In the genomic region with DNA sequence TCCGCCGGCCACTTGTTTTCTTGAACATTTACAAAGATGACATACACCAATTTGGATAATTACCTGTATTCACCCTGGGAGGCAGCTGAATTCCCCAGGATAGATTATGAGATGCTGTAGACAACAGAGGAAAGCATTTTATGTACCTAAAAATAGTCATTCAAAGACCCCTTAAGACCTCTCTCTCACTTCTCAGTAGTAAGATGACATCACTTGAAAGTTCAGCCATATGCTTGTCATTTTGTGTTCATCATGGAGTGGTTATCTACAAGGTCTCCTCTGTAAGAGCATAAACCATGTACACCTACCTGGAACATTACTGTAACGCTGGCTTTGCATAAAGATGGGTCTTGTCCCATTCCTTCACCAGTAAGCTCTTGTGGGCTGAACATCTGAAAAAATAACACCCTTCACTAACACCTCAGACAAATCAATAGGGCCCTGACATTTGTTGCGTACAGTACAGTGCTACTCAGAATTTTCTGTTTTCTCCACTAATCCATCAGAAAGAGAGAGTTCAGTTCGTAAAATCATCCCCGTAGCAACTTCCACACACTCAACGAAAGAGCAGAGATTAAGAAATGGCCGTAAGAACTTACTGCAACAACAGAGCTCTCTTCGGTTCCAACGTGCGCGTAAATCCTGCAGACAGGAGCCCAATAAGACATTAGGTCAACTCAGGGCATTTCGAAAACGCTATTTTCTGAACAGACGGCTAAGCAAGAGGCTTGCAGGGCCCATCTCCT, we compare ENCODE assay signal across 8 cellular contexts. TPM values are rescaled to one million over a fixed set of nuclear protein-coding genes. Genes with fewer than 3 reads are reported as not detected.
DNase-seq lines count a peak whose midpoint lies in the region; ATAC-seq and TF ChIP-seq lines count a peak whose summit lies in the region.

No MANE protein-coding gene starts in this region.

- no peaks in the 10 kb centered on the region for H3K9me3 Mint-ChIP-seq in chondrocyte (ENCODE audit: low read depth)
- H3K9me3 Mint-ChIP-seq in naive B cell = no peaks in the 10 kb centered on the region

- H3K27ac Mint-ChIP-seq in chondrocyte (ENCODE audit: unreplicated experiment) = peak overlapping the region; percentile 95
- peak overlapping the region; percentile 91 to 99 (median 97) for H3K27ac Mint-ChIP-seq in naive B cell

- H3K4me1 Mint-ChIP-seq in chondrocyte (ENCODE audit: low read depth) (peaks cover 54% of the 10 kb centered on the region), naive B cell (peaks cover 34 to 59% (median 53%) of the 10 kb centered on the region in 3 donors)

- POLR2A ChIA-PET in BJ (lab: Charles Lee) = interaction anchor here (0.6 to 3.1 kb wide), 6 partner anchors 12 to 1902 kb away, joined by 3 to 22 read pairs (median 6); a partner anchor contains a TSS

- peaks cover 11% of the 10 kb centered on the region for H3K36me3 ChIP-seq in BJ (ENCODE audit: control insufficient read depth, insufficient read depth, low read length)
- peaks cover 70% of the 10 kb centered on the region for H3K36me3 ChIP-seq in MG63

- H3K4me3 ChIP-seq in BJ (ENCODE audit: low read depth, low read length) (peak overlapping the region; percentile 67), MG63 (peak overlapping the region; percentile 93)

- CTCF ChIA-PET in BJ (lab: Yijun Ruan, JAX) = interaction anchor here (0.6 to 5.5 kb wide), 6 partner anchors 9 to 1543 kb away, joined by 3 to 37 read pairs (median 7); a partner anchor contains a TSS

- H3K4me3 Mint-ChIP-seq in chondrocyte (ENCODE audit: unreplicated experiment) (peak overlapping the region; percentile 95), naive B cell (peak overlapping the region; percentile 89 to 100 (median 97))

- TF ChIP-seq CTCF in BJ (IDR thresholded peaks at IDR 0.05; ENCODE audit: insufficient read depth, low read depth, low read length) (no peak), chondrocyte (IDR thresholded peaks at IDR 0.05) (no peak)

- DNase-seq in BJ (ENCODE audit: low read depth) (no peak), MG63 (no peak), chondrocyte (ENCODE audit: low spot score) (no peak), naive B cell (no peak), GM19240 (ENCODE audit: insufficient read length, low spot score) (no peak)
- no peak for DNase-seq in activated CD8-positive, alpha-beta memory T cell treated with anti-CD3 and anti-CD28 coated beads for 24 hours

- H3K27me3 Mint-ChIP-seq in chondrocyte (ENCODE audit: low read depth) (no peaks in the 10 kb centered on the region), naive B cell (no peaks in the 10 kb centered on the region)

- no peak for ATAC-seq in naive B cell (ENCODE audit: low read depth in 2 of 2)
- no peak for ATAC-seq in GM18520 (IDR thresholded peaks at IDR 0.05; ENCODE audit: unreplicated experiment)
- no peak for ATAC-seq in HG02840 (IDR thresholded peaks at IDR 0.05; ENCODE audit: low FRiP score, unreplicated experiment)

- H3K9me3 ChIP-seq in MG63 = no peaks in the 10 kb centered on the region

- H3K27me3 ChIP-seq in BJ (ENCODE audit: control insufficient read depth, insufficient read depth, low read length) (no peaks in the 10 kb centered on the region), MG63 (no peaks in the 10 kb centered on the region)

- H3K36me3 Mint-ChIP-seq in chondrocyte (ENCODE audit: low read depth) (peaks cover 31% of the 10 kb centered on the region), naive B cell (peaks cover 9 to 13% of the 10 kb centered on the region in 2 donors)

RNA-seq across cellular contexts. Expression of a gene that starts 15.6 kb away (rescaled TPM):
- 24.4 and 37.9 TPM in 2 replicates for polyA plus RNA-seq in BJ (2011; rRNA removed)
- polyA minus RNA-seq in BJ (2011; rRNA and poly(A)+ RNA removed) = 34.9 and 42.0 TPM in 2 replicates
- total RNA-seq in MG63 (2014; rRNA removed; shearing (Covaris generic); ENCODE audit: low replicate concordance) = 135 and 139 TPM in 2 replicates
- 26.4 to 27.9 TPM (median 27.3 TPM) in 3 replicates for total RNA-seq in chondrocyte
- 10 to 100 TPM; 42.0 to 77.0 (median 54.6) TPM for polyA plus RNA-seq in naive B cell (ENCODE audit: low read depth in 6 of 6)

RNA-seq across cellular contexts. Expression of a gene that starts 22.4 kb away (rescaled TPM):
- not detected in 2 replicates for polyA plus RNA-seq in BJ (2011; rRNA removed)
- not detected in 2 replicates for polyA minus RNA-seq in BJ (2011; rRNA and poly(A)+ RNA removed)
- not detected in 2 replicates for total RNA-seq in MG63 (2014; rRNA removed; shearing (Covaris generic); ENCODE audit: low replicate concordance)
- total RNA-seq in chondrocyte = 0.65 TPM in 1 of 3 replicates, not detected in the others
- 1 to 10 TPM in 5 of 6 donors, not detected in 1; 2.3 to 7.0 (median 3.7) TPM for polyA plus RNA-seq in naive B cell (ENCODE audit: low read depth in 6 of 6)

RNA-seq across cellular contexts. Expression of a gene that starts 23.1 kb away (rescaled TPM):
- polyA plus RNA-seq in BJ (2011; rRNA removed) = 61.5 and 76.6 TPM in 2 replicates
- 44.5 and 67.7 TPM in 2 replicates for polyA minus RNA-seq in BJ (2011; rRNA and poly(A)+ RNA removed)
- 28.0 and 42.3 TPM in 2 replicates for total RNA-seq in MG63 (2014; rRNA removed; shearing (Covaris generic); ENCODE audit: low replicate concordance)
- 44.0 to 52.2 TPM (median 45.5 TPM) in 3 replicates for total RNA-seq in chondrocyte
- 10 to 100 TPM; 46.4 to 64.2 (median 51.5) TPM for polyA plus RNA-seq in naive B cell (ENCODE audit: low read depth in 6 of 6)

RNA-seq across cellular contexts. Expression of a gene that starts 25.7 kb away (rescaled TPM):
- polyA plus RNA-seq in BJ (2011; rRNA removed) (394 and 535 TPM in 2 replicates), naive B cell (ENCODE audit: low read depth in 6 of 6) (100 to 1,000 TPM in 2 of 6 donors, 10 to 100 TPM in 4; 63.1 to 135 (median 81.1) TPM)
- 156 and 232 TPM in 2 replicates for polyA minus RNA-seq in BJ (2011; rRNA and poly(A)+ RNA removed)
- total RNA-seq in MG63 (2014; rRNA removed; shearing (Covaris generic); ENCODE audit: low replicate concordance) = 545 and 579 TPM in 2 replicates
- 125 to 380 TPM (median 374 TPM) in 3 replicates for total RNA-seq in chondrocyte

RNA-seq across cellular contexts. Expression of a gene that starts 49.8 kb away (rescaled TPM):
- 37.8 and 51.0 TPM in 2 replicates for polyA plus RNA-seq in BJ (2011; rRNA removed)
- polyA minus RNA-seq in BJ (2011; rRNA and poly(A)+ RNA removed) = 23.9 and 30.7 TPM in 2 replicates
- 5.4 and 15.6 TPM in 2 replicates for total RNA-seq in MG63 (2014; rRNA removed; shearing (Covaris generic); ENCODE audit: low replicate concordance)
- total RNA-seq in chondrocyte = 51.3 to 69.5 TPM (median 52.4 TPM) in 3 replicates
- 100 to 1,000 TPM in 2 of 6 donors, 10 to 100 TPM in 4; 60.9 to 121 (median 90.6) TPM for polyA plus RNA-seq in naive B cell (ENCODE audit: low read depth in 6 of 6)
